In the genomic region with DNA sequence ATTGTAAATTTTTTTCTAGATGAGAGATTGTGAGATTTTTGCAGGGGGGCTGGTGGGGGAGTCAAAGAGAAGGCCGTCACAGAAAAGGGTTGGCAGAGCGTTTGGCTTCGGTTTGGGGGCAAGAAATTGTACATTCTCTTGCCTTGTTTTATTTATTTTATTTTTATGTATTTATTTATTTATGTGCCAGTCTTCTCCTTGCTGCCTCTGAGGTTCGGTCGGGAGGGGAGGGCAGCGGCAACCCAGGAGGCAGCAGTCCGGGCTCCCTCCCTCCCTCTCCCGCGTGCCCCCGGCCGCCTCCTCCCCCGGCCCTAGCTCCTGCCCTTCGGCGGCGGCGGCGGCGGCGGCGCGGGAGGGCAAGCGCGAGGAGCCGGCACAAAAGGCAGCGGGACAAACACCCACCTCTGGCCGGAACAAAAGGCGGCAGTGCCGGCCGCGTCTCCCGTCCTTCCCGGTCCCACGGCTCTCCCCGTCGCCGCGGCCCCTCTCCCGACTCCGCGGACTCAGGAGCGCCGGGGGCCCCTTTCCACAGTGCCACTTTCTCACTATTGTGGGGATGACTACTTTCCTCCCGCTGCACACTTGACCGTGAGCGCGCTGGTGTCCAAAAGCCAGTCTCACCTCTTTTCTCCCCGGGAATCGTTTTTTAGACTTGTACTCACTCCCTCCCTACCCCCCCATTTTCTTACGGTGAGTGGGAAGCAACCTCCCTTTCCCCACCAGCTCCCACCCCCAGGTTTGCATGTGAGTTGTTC, we compare ENCODE assay signal across 8 cellular contexts. TPM values are rescaled to one million over a fixed set of nuclear protein-coding genes. Genes with fewer than 3 reads are reported as not detected.
DNase-seq lines count a peak whose midpoint lies in the region; ATAC-seq, FAIRE-seq and TF ChIP-seq lines count a peak whose summit lies in the region.

No MANE protein-coding gene starts in this region.

- ATAC-seq in left ventricle myocardium superior: no peak
- ATAC-seq in GM18909 (IDR thresholded peaks at IDR 0.05; ENCODE audit: poor library complexity, unreplicated experiment): no peak
- no peak for ATAC-seq in GM18861 (IDR thresholded peaks at IDR 0.05; ENCODE audit: unreplicated experiment)

- H3K4me1 ChIP-seq in small intestine (ENCODE audit: control insufficient read depth in 2 of 2, insufficient read depth in 1 of 2, low read depth in 1 of 2, low read length in 1 of 2): peaks cover 0 to 4% of the 10 kb centered on the region in 2 donors

- no peaks in the 10 kb centered on the region for H3K36me3 ChIP-seq in small intestine (ENCODE audit: control insufficient read depth in 2 of 2, insufficient read depth in 2 of 2, low read length in 2 of 2)

- H3K9me3 ChIP-seq in small intestine (ENCODE audit: control insufficient read depth, low read depth): no peaks in the 10 kb centered on the region

- H3K27me3 ChIP-seq in small intestine (ENCODE audit: control insufficient read depth in 2 of 2, insufficient read depth in 2 of 2, low read length in 2 of 2): peaks cover 0 to 12% of the 10 kb centered on the region in 2 donors

- intact Hi-C loops in left ventricle myocardium superior (cut with micrococcal nuclease): no loop called here

- no peak for TF ChIP-seq CTCF in 22Rv1 (IDR thresholded peaks at IDR 0.05)
- no peak for TF ChIP-seq CTCF in GM12864 (IDR thresholded peaks at IDR 0.05; ENCODE audit: low read depth, low read length, missing control alignments)
- no peak for TF ChIP-seq CTCF in VCaP (conservative IDR thresholded peaks at IDR 0.05)

- 1% methylated on average over 36 to 49 of the region's 49 CpGs for WGBS in small intestine, 3 donors

- H3K27ac ChIP-seq in 22Rv1: peak overlapping the region; percentile 70
- peak overlapping the region; percentile 96 for H3K27ac ChIP-seq in VCaP
- H3K27ac ChIP-seq in small intestine (ENCODE audit: low read depth in 1 of 2, low read length in 1 of 2): peak overlapping the region; percentile 74 to 79

- DNase-seq in GM12864 (ENCODE audit: low read depth) (no peak), left ventricle myocardium superior (peak; percentile 51), small intestine (no peak), KG1 (lab: John Stamatoyannopoulos, UW) (no peak)

- FAIRE-seq in small intestine (lab: Jason Lieb, UNC): no peak

- peak overlapping the region; percentile 92 for H3K4me3 ChIP-seq in GM12864 (ENCODE audit: low read depth, low read length)
- H3K4me3 ChIP-seq in small intestine (ENCODE audit: low read depth in 1 of 2, low read length in 2 of 2): peak overlapping the region; percentile 62 to 74

RNA-seq across cellular contexts. Expression of a gene that starts 1.2 kb away (rescaled TPM):
- total RNA-seq in left ventricle myocardium superior: 31.2 TPM
- 10 to 100 TPM in 2 of 3 donors, 1 to 10 TPM in 1; 2.2 to 17.2 (median 10.7) TPM for polyA plus RNA-seq in small intestine
